9 cellular contexts compared by ENCODE assay signal in genomic region chrX:24260827-24261550, GRCh38. TPM values are rescaled to one million over a fixed set of nuclear protein-coding genes. Genes with fewer than 3 reads are reported as not detected.
A peak's percentile ranks its signal among the peaks of the same experiment; 100 is the strongest.
DNase-seq lines count a peak whose midpoint lies in the region; ATAC-seq, FAIRE-seq and TF ChIP-seq lines count a peak whose summit lies in the region.
"Had no signal": no experiment of that assay in that cellular context is flagged by ENCODE, and none has a peak within 500 bp of the region (broad histone marks: within the 10 kb centered on the region; RNA-seq: fewer than 3 reads in every experiment).

No MANE protein-coding gene starts in this region.

- H3K27me3 ChIP-seq in H7 (ENCODE audit: control insufficient read depth, insufficient read depth, low read length): no peaks in the 10 kb centered on the region; the same call in 1 of the 2 replicates
- H3K27me3 ChIP-seq: ovary had no signal

- no peak overlapping the region for H3K4me3 ChIP-seq in H7 (ENCODE audit: insufficient read depth, low read depth, low read length)
- H3K4me3 ChIP-seq: ovary had no signal

- FAIRE-seq in GM12892 (lab: Jason Lieb, UNC): peak; percentile 14

- no peak for ATAC-seq in HG03442 (IDR thresholded peaks at IDR 0.05; ENCODE audit: unreplicated experiment)

- no peaks in the 10 kb centered on the region for H3K36me3 ChIP-seq in H7 (replicated peaks; ENCODE audit: control insufficient read depth, insufficient read depth, low read length)
- H3K36me3 ChIP-seq: ovary had no signal

- DNase-seq in GM12892 (ENCODE audit: insufficient read length) (no peak), NOMO-1 treated with dmso at 0.1 percent for 144 hours (lab: John Stamatoyannopoulos, UW; ENCODE audit: unreplicated experiment) (peak; percentile 84), erythroblast (lab: John Stamatoyannopoulos, UW) (peak; percentile 0 to 5), renal cortical epithelial cell (ENCODE audit: low read depth) (peak; percentile 56), NCI-H748 (lab: John Stamatoyannopoulos, UW; ENCODE audit: unreplicated experiment) (no peak), H7 (no peak)
- DNase-seq in activated CD8-positive, alpha-beta memory T cell treated with anti-CD3 and anti-CD28 coated beads, Interleukin-2, amount 50 U/mL, for 4 hours: no peak

- no peak for TF ChIP-seq POLR2A in GM12892 (IDR thresholded peaks at IDR 0.05; ENCODE audit: low read depth, low read length)
- TF ChIP-seq POLR2A in erythroblast (IDR thresholded peaks at IDR 0.05; ENCODE audit: low read length): no peak

RNA-seq across cellular contexts. Expression of gene SUPT20HL2, which starts 52.9 kb away (rescaled TPM):
- polyA plus RNA-seq in GM12892 (2012; ENCODE audit: missing spikeins): not detected
- not detected in 2 replicates for total RNA-seq in renal cortical epithelial cell
- total RNA-seq in H7 (2014; rRNA removed; shearing (Covaris generic)): 0.14 TPM in 1 of 2 replicates, not detected in the other

Comparison
In these comparisons a context has a peak if more than half of its experiments do, and no peak if none do; other contexts are left out.
1. DNase-seq: peak in NOMO-1 treated with dmso at 0.1 percent for 144 hours (single experiment), erythroblast (2 of 2) and renal cortical epithelial cell (single experiment); none in GM12892 (single experiment), NCI-H748 (single experiment), activated CD8-positive, alpha-beta memory T cell treated with anti-CD3 and anti-CD28 coated beads, Interleukin-2, amount 50 U/mL, for 4 hours (single experiment) and H7 (single experiment).